ENCODE assay signal across 33 cellular contexts in genomic region chr6:154829970-154830369, GRCh38.
"Had no signal": no experiment of that assay in that cellular context is flagged by ENCODE, and none has a peak within 500 bp of the region (broad histone marks: within the 10 kb centered on the region; RNA-seq: fewer than 3 reads in every experiment).

No MANE protein-coding gene starts in this region.

- H3K4me3 Mint-ChIP-seq: activated B cell treated with CpG ODN at 0.5 μM for 24 hours; activated CD8-positive, alpha-beta T cell treated with anti-CD3 and anti-CD28 coated beads for 36 hours; activated naive CD8-positive, alpha-beta T cell; activated T-helper 1 cell treated with anti-CD3 and anti-CD28 coated beads, Interleukin-12 subunit alpha, Interleukin-12 subunit beta, Interleukin-2, Interleukin-4 antibody, amounts not matched to agents 30 ng/mL and 10 ng/mL and 1 ng/mL, durations not matched to agents 14 hours and 24 hours and 36 hours; central memory CD8-positive, alpha-beta T cell; effector memory CD8-positive, alpha-beta T cell; T-helper 17 cell; T-helper 2 cell treated with Interferon-gamma antibody and Interleukin-4, amounts not matched to agents 5 μg/mL and 100 μg/mL, for 36 hours had no signal

- H3K9me3 Mint-ChIP-seq: activated B cell treated with CpG ODN at 0.5 μM for 24 hours; activated CD8-positive, alpha-beta T cell treated with anti-CD3 and anti-CD28 coated beads for 36 hours; activated T-helper 1 cell treated with anti-CD3 and anti-CD28 coated beads, Interleukin-12 subunit alpha, Interleukin-12 subunit beta, Interleukin-2, Interleukin-4 antibody, amounts not matched to agents 30 ng/mL and 10 ng/mL and 1 ng/mL, durations not matched to agents 14 hours and 24 hours and 36 hours; activated T-helper 2 cell treated with anti-CD3 and anti-CD28 coated beads, Interferon-gamma antibody, Interleukin-2, Interleukin-4, amounts not matched to agents 10 μg/mL and 5 μg/mL and 100 μg/mL, durations not matched to agents 14 hours and 24 hours and 36 hours; central memory CD8-positive, alpha-beta T cell; effector memory CD8-positive, alpha-beta T cell; T-helper 2 cell treated with Interferon-gamma antibody and Interleukin-4, amounts not matched to agents 5 μg/mL and 100 μg/mL, for 36 hours had no signal

- DNase-seq: activated B cell treated with CpG ODN at 0.5 μM for 24 hours; activated CD4-positive, alpha-beta T cell treated with anti-CD3 and anti-CD28 coated beads for 48 hours; activated CD4-positive, alpha-beta T cell treated with anti-CD3 and anti-CD28 coated beads, Interleukin-2, amount 50 U/mL, for 1 hour; activated CD4-positive, alpha-beta T cell treated with anti-CD3 and anti-CD28 coated beads, Interleukin-2, amount 50 U/mL, for 48 hours; activated CD8-positive, alpha-beta memory T cell treated with anti-CD3 and anti-CD28 coated beads for 24 hours; activated CD8-positive, alpha-beta T cell treated with anti-CD3 and anti-CD28 coated beads for 36 hours; activated effector memory CD4-positive, alpha-beta T cell treated with anti-CD3 and anti-CD28 coated beads, Interleukin-2, amount 50 U/mL, for 16 hours; activated naive CD4-positive, alpha-beta T cell treated with anti-CD3 and anti-CD28 coated beads, Interleukin-2, amount 50 U/mL, for 16 hours; activated T-cell treated with anti-CD3 and anti-CD28 coated beads, Interleukin-2, amount 50 U/mL, for 48 hours; amniotic stem cell; brain microvascular endothelial cell; cortex of kidney; dermis blood vessel endothelial cell; effector CD4-positive, alpha-beta T cell; effector memory CD8-positive, alpha-beta T cell; erythroblast; foreskin keratinocyte; gastrocnemius medialis; glutamatergic neuron; heart left ventricle; T-helper 17 cell; T1000; WERI-Rb-1 had no signal

- H3K27me3 Mint-ChIP-seq: activated B cell treated with CpG ODN at 0.5 μM for 24 hours; activated CD8-positive, alpha-beta T cell treated with anti-CD3 and anti-CD28 coated beads for 36 hours; activated naive CD8-positive, alpha-beta T cell; central memory CD8-positive, alpha-beta T cell; effector memory CD8-positive, alpha-beta T cell; T-helper 17 cell had no signal

- H3K27ac ChIP-seq: brain microvascular endothelial cell, esophagus muscularis mucosa, foreskin keratinocyte, gastrocnemius medialis, heart left ventricle, WERI-Rb-1 had no signal

- ATAC-seq: activated CD4-positive, CD25-positive, alpha-beta regulatory T cell treated with anti-CD3 and anti-CD28 coated beads, Interleukin-2, amount 50 U/mL, for 24 hours; activated CD8-positive, alpha-beta T cell treated with anti-CD3 and anti-CD28 coated beads for 36 hours; effector memory CD8-positive, alpha-beta T cell; foreskin keratinocyte; gastrocnemius medialis; heart left ventricle; T-helper 17 cell had no signal

- H3K4me3 ChIP-seq: esophagus muscularis mucosa, gastrocnemius medialis, heart left ventricle had no signal

- FAIRE-seq: astrocyte, bronchial epithelial cell, colon had no signal

- H3K27me3 ChIP-seq: brain microvascular endothelial cell, esophagus muscularis mucosa, foreskin keratinocyte, gastrocnemius medialis, heart left ventricle had no signal

- H3K9me3 ChIP-seq: esophagus muscularis mucosa, gastrocnemius medialis, heart left ventricle had no signal

- H3K27ac Mint-ChIP-seq: activated B cell treated with CpG ODN at 0.5 μM for 24 hours; activated CD8-positive, alpha-beta T cell treated with anti-CD3 and anti-CD28 coated beads for 36 hours; activated naive CD8-positive, alpha-beta T cell; activated T-helper 1 cell treated with anti-CD3 and anti-CD28 coated beads, Interleukin-12 subunit alpha, Interleukin-12 subunit beta, Interleukin-2, Interleukin-4 antibody, amounts not matched to agents 30 ng/mL and 10 ng/mL and 1 ng/mL, durations not matched to agents 14 hours and 24 hours and 36 hours; activated T-helper 2 cell treated with anti-CD3 and anti-CD28 coated beads, Interferon-gamma antibody, Interleukin-2, Interleukin-4, amounts not matched to agents 10 μg/mL and 5 μg/mL and 100 μg/mL, durations not matched to agents 14 hours and 24 hours and 36 hours; T-helper 17 cell; T-helper 2 cell treated with Interferon-gamma antibody and Interleukin-4, amounts not matched to agents 5 μg/mL and 100 μg/mL, for 36 hours had no signal

- H3K4me1 ChIP-seq: foreskin keratinocyte had no signal
